ENCODE assay signal across 10 cellular contexts in the genomic region with DNA sequence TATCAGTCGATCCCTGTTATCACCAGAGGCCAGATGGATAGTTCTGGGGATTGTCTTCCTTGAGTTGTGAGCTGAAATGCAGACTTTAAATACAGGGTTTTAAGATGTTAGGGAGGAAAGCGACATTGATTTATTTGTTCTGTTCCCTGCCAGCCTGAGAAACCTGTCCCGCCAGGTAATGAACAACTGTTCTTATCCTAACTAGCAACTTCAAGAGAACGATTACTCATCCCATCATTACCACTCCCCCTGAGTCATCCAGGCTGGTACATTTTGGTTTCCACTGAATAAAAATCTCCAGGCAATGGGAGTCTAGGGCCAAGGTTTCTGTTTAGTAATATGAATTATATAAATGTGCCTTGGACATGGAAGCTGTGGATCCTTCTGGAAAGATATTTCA.
DNase-seq lines count a peak whose midpoint lies in the region; ATAC-seq and TF ChIP-seq lines count a peak whose summit lies in the region.
"Had no signal": no experiment of that assay in that cellular context is flagged by ENCODE, and none has a peak within 500 bp of the region (broad histone marks: within the 10 kb centered on the region; RNA-seq: fewer than 3 reads in every experiment).

No MANE protein-coding gene starts in this region.

- no peak for DNase-seq in activated T-cell treated with anti-CD3 and anti-CD28 coated beads, Interleukin-2, amount 50 U/mL, for 72 hours
- DNase-seq in activated T-cell treated with anti-CD3 and anti-CD28 coated beads, Interleukin-2, amount 50 U/mL, for 48 hours = no peak
- peak; percentile 66 to 91 for DNase-seq in PC-9
- no peak for DNase-seq in glutamatergic neuron
- DNase-seq in transverse colon = peak; percentile 46
- DNase-seq in CD8-positive, alpha-beta T cell = no peak
- DNase-seq in neural progenitor cell (ENCODE audit: low spot score) = no peak
- DNase-seq: heart left ventricle, MG63 had no signal

- peak overlapping the region; percentile 66 for H3K4me2 ChIP-seq in PC-9
- H3K4me2 ChIP-seq in neural progenitor cell = no peak overlapping the region

- H3F3A ChIP-seq in PC-9 (ENCODE audit: insufficient read depth, low read depth) (peaks cover 20% of the 10 kb centered on the region), neural progenitor cell (ENCODE audit: low read depth) (no peaks in the 10 kb centered on the region)

- intact Hi-C loops in PC-9 (cut with micrococcal nuclease; ENCODE audit: unreplicated experiment) = loop anchor here (1.0 to 10.0 kb wide), 4 partner anchors 100 to 823 kb away; no protein-coding TSS in a partner anchor
- intact Hi-C loops in transverse colon (cut with DNase I; ENCODE audit: low total_unique reads) = no loop called here
- intact Hi-C loops in CD8-positive, alpha-beta T cell (cut with DNase I, micrococcal nuclease) = loop anchor here in 1 of 2 experiments (10.0 kb wide), 1 partner anchor 1325 kb away; a partner anchor contains a TSS

- H3K9me3 Mint-ChIP-seq in activated T-cell treated with anti-CD3 and anti-CD28 coated beads, Interleukin-2, amount 50 U/mL, for 72 hours = peaks cover 3 to 4% of the 10 kb centered on the region in 2 donors
- H3K9me3 Mint-ChIP-seq in glutamatergic neuron (ENCODE audit: unreplicated experiment) (peaks cover 10% of the 10 kb centered on the region), neural progenitor cell (peaks cover 2% of the 10 kb centered on the region)
- H3K9me3 Mint-ChIP-seq in CD8-positive, alpha-beta T cell = peaks cover 2% of the 10 kb centered on the region

- WGBS in transverse colon (ENCODE audit: low coverage in 1 of 2), 2 donors = 49 to 55% methylated on average over 3 to 4 of the region's 4 CpGs

- H3K4me3 ChIP-seq in PC-9 (peak overlapping the region; percentile 10; the same call in 1 of the 2 replicates), transverse colon (no peak overlapping the region), neural progenitor cell (no peak overlapping the region)
- no peak overlapping the region for H3K4me3 ChIP-seq in CD8-positive, alpha-beta T cell (ENCODE audit: low read depth, low read length)
- H3K4me3 ChIP-seq: heart left ventricle, MG63 had no signal

- H2AFZ ChIP-seq in PC-9 (no peak overlapping the region), neural progenitor cell (replicated peaks) (no peak overlapping the region)

- no peak for TF ChIP-seq EP300 in transverse colon (IDR thresholded peaks at IDR 0.05; ENCODE audit: low read depth)

- CTCF ChIA-PET in PC-9 (lab: Charles Lee) = interaction anchor here (0.5 kb wide), 1 partner anchor 71 kb away, joined by 3 read pairs; no protein-coding TSS in a partner anchor
- CTCF ChIA-PET in CD8-positive, alpha-beta T cell (lab: Charles Lee) = interaction anchor here (1.1 kb wide), 1 partner anchor 16 kb away, joined by 3 read pairs; no protein-coding TSS in a partner anchor

- 0 out of 2 replicates have a peak, but pooled peaks cover 5% of the 10 kb centered on the region for H3K36me3 ChIP-seq in PC-9 (ENCODE audit: low read depth)
- H3K36me3 ChIP-seq in transverse colon = no peaks in the 10 kb centered on the region
- H3K36me3 ChIP-seq in CD8-positive, alpha-beta T cell (ENCODE audit: insufficient read depth, low read length) = no peaks in the 10 kb centered on the region
- no peaks in the 10 kb centered on the region for H3K36me3 ChIP-seq in neural progenitor cell
- H3K36me3 ChIP-seq: heart left ventricle, MG63 had no signal

- peak; percentile 60 to 69 for ATAC-seq in activated T-cell treated with anti-CD3 and anti-CD28 coated beads, Interleukin-2, amount 50 U/mL, for 72 hours (replicated peaks in 1 of 2)
- ATAC-seq in GM19452 (IDR thresholded peaks at IDR 0.05; ENCODE audit: unreplicated experiment) = no peak
- ATAC-seq in CD8-positive, alpha-beta T cell = no peak
- ATAC-seq: heart left ventricle had no signal

- H3K27me3 ChIP-seq in PC-9 (ENCODE audit: insufficient read depth, low read depth) (no peaks in the 10 kb centered on the region), transverse colon (no peaks in the 10 kb centered on the region), neural progenitor cell (no peaks in the 10 kb centered on the region)
- no peaks in the 10 kb centered on the region for H3K27me3 ChIP-seq in CD8-positive, alpha-beta T cell (ENCODE audit: insufficient read depth, low read length)
- H3K27me3 ChIP-seq: heart left ventricle, MG63 had no signal

- H3K4me1 ChIP-seq in PC-9 (replicated peaks; ENCODE audit: insufficient read depth) (peaks cover 47% of the 10 kb centered on the region), transverse colon (peaks cover 0 to 7% (median 3%) of the 10 kb centered on the region in 4 donors), neural progenitor cell (no peaks in the 10 kb centered on the region)
- H3K4me1 ChIP-seq in CD8-positive, alpha-beta T cell (ENCODE audit: insufficient read depth, low read length) = peaks cover 20% of the 10 kb centered on the region
- H3K4me1 ChIP-seq: heart left ventricle had no signal

- peaks cover 3 to 7% of the 10 kb centered on the region in 2 donors for H3K36me3 Mint-ChIP-seq in activated T-cell treated with anti-CD3 and anti-CD28 coated beads, Interleukin-2, amount 50 U/mL, for 72 hours (ENCODE audit: insufficient read depth in 2 of 2)
- peaks cover 9% of the 10 kb centered on the region for H3K36me3 Mint-ChIP-seq in glutamatergic neuron (ENCODE audit: unreplicated experiment)
- no peaks in the 10 kb centered on the region for H3K36me3 Mint-ChIP-seq in CD8-positive, alpha-beta T cell
- H3K36me3 Mint-ChIP-seq in neural progenitor cell = no peaks in the 10 kb centered on the region

- TF ChIP-seq CTCF in PC-9 (conservative IDR thresholded peaks at IDR 0.05) = no peak
- no peak for TF ChIP-seq CTCF in glutamatergic neuron (IDR thresholded peaks at IDR 0.05; ENCODE audit: partially characterized antibody, unreplicated experiment)
- TF ChIP-seq CTCF in transverse colon (IDR thresholded peaks at IDR 0.05) = no peak
- TF ChIP-seq CTCF in CD8-positive, alpha-beta T cell (IDR thresholded peaks at IDR 0.05) = no peak
- no peak for TF ChIP-seq CTCF in neural progenitor cell (IDR thresholded peaks at IDR 0.05)

- no TSS peak for BruUV-seq in PC-9 (replicated peaks; lab: Mats Ljungman, UMichigan)

- no peak for TF ChIP-seq POLR2A in transverse colon (IDR thresholded peaks at IDR 0.05)

- H3K79me2 ChIP-seq in PC-9 (ENCODE audit: low read depth) (peaks cover 5% of the 10 kb centered on the region; the same call in 1 of the 2 replicates), neural progenitor cell (ENCODE audit: low read depth) (no peaks in the 10 kb centered on the region)

- H3K4me1 Mint-ChIP-seq in activated T-cell treated with anti-CD3 and anti-CD28 coated beads, Interleukin-2, amount 50 U/mL, for 72 hours (ENCODE audit: low read depth) = peaks cover 15% of the 10 kb centered on the region
- peaks cover 34% of the 10 kb centered on the region for H3K4me1 Mint-ChIP-seq in glutamatergic neuron (ENCODE audit: low read depth, unreplicated experiment)
- H3K4me1 Mint-ChIP-seq in CD8-positive, alpha-beta T cell (ENCODE audit: low read depth) = peaks cover 20% of the 10 kb centered on the region
- H3K4me1 Mint-ChIP-seq in neural progenitor cell = peaks cover 9% of the 10 kb centered on the region

- H3K9me2 ChIP-seq in PC-9 (ENCODE audit: insufficient read depth) = no peaks in the 10 kb centered on the region

- H4K20me1 ChIP-seq in PC-9 (ENCODE audit: insufficient read depth) = no peaks in the 10 kb centered on the region
- no peaks in the 10 kb centered on the region for H4K20me1 ChIP-seq in neural progenitor cell (ENCODE audit: low read depth)

- peak overlapping the region; percentile 85 for H3K27ac ChIP-seq in PC-9
- H3K27ac ChIP-seq in transverse colon = no peak overlapping the region
- no peak overlapping the region for H3K27ac ChIP-seq in CD8-positive, alpha-beta T cell (ENCODE audit: low read depth, low read length)
- H3K27ac ChIP-seq in neural progenitor cell = no peak overlapping the region
- H3K27ac ChIP-seq: heart left ventricle had no signal

- in situ Hi-C loops in transverse colon (cut with MboI; ENCODE audit: low pct_ligation_motif_present in 1 of 4, low pct_unique_long_range_greater_than_20kb in 1 of 4, low sequenced_read_pairs in 3 of 4) = no loop called here

- POLR2A ChIA-PET in PC-9 (lab: Charles Lee; ENCODE audit: unreplicated experiment) = interaction anchor here (0.6 kb wide), 1 partner anchor 117 kb away, joined by 3 read pairs; no protein-coding TSS in a partner anchor
- POLR2A ChIA-PET in CD8-positive, alpha-beta T cell (lab: Charles Lee) = no interaction called here

- no peak overlapping the region for H3K4me3 Mint-ChIP-seq in activated T-cell treated with anti-CD3 and anti-CD28 coated beads, Interleukin-2, amount 50 U/mL, for 72 hours
- H3K4me3 Mint-ChIP-seq in glutamatergic neuron (ENCODE audit: unreplicated experiment) = peak overlapping the region; percentile 18
- H3K4me3 Mint-ChIP-seq in CD8-positive, alpha-beta T cell = no peak overlapping the region
- no peak overlapping the region for H3K4me3 Mint-ChIP-seq in neural progenitor cell

- H3K27ac Mint-ChIP-seq in activated T-cell treated with anti-CD3 and anti-CD28 coated beads, Interleukin-2, amount 50 U/mL, for 72 hours = no peak overlapping the region
- peak overlapping the region; percentile 97 for H3K27ac Mint-ChIP-seq in glutamatergic neuron (ENCODE audit: unreplicated experiment)
- no peak overlapping the region for H3K27ac Mint-ChIP-seq in CD8-positive, alpha-beta T cell
- H3K27ac Mint-ChIP-seq in neural progenitor cell = no peak overlapping the region

- no peak overlapping the region for H3K9ac ChIP-seq in neural progenitor cell

- H3K9me3 ChIP-seq in PC-9 (ENCODE audit: insufficient read depth, low read depth) (no peaks in the 10 kb centered on the region), transverse colon (no peaks in the 10 kb centered on the region), neural progenitor cell (ENCODE audit: low read depth) (no peaks in the 10 kb centered on the region)
- H3K9me3 ChIP-seq in CD8-positive, alpha-beta T cell (ENCODE audit: low read length) = no peaks in the 10 kb centered on the region
- H3K9me3 ChIP-seq: heart left ventricle, MG63 had no signal

- H3K27me3 Mint-ChIP-seq in activated T-cell treated with anti-CD3 and anti-CD28 coated beads, Interleukin-2, amount 50 U/mL, for 72 hours (ENCODE audit: low read depth) = peaks cover 28% of the 10 kb centered on the region
- peaks cover 6% of the 10 kb centered on the region for H3K27me3 Mint-ChIP-seq in glutamatergic neuron (ENCODE audit: unreplicated experiment)
- H3K27me3 Mint-ChIP-seq in CD8-positive, alpha-beta T cell (ENCODE audit: low read depth) = peaks cover 7% of the 10 kb centered on the region
- H3K27me3 Mint-ChIP-seq in neural progenitor cell (ENCODE audit: insufficient read depth, low read depth) = no peaks in the 10 kb centered on the region

Comparison
In these comparisons a context has a peak if more than half of its experiments do, and no peak if none do; other contexts are left out.
1. ATAC-seq: peak in activated T-cell treated with anti-CD3 and anti-CD28 coated beads, Interleukin-2, amount 50 U/mL, for 72 hours (2 of 2); none in GM19452 (single experiment) and CD8-positive, alpha-beta T cell (single experiment).
2. DNase-seq: peak in PC-9 (2 of 2) and transverse colon (single experiment); none in activated T-cell treated with anti-CD3 and anti-CD28 coated beads, Interleukin-2, amount 50 U/mL, for 72 hours (0 of 2), activated T-cell treated with anti-CD3 and anti-CD28 coated beads, Interleukin-2, amount 50 U/mL, for 48 hours (0 of 2), glutamatergic neuron (single experiment), CD8-positive, alpha-beta T cell (0 of 7) and neural progenitor cell (single experiment).